In genomic region chr4:15651682-15652081, GRCh38 we compare ENCODE assay signal across 8 cellular contexts. TPM values are rescaled to one million over a fixed set of nuclear protein-coding genes. Genes with fewer than 3 reads are reported as not detected.
A peak's percentile ranks its signal among the peaks of the same experiment; 100 is the strongest.
DNase-seq lines count a peak whose midpoint lies in the region; ATAC-seq and TF ChIP-seq lines count a peak whose summit lies in the region.

No MANE protein-coding gene starts in this region.

- H3K4me3 ChIP-seq in GM12865 (ENCODE audit: low read depth, low read length) (peak overlapping the region; percentile 11; the same call in 1 of the 2 replicates), SU-DHL-6 (ENCODE audit: insufficient read depth, low read length, poor library complexity, severe bottlenecking) (no peak overlapping the region), fibroblast of lung (replicated peaks in 1 of 4; ENCODE audit: control extremely low read depth in 1 of 4, insufficient read depth in 1 of 4, low read depth in 3 of 4, low read length in 4 of 4) (peak overlapping the region in 3 of 4 experiments; percentile 58 to 90 (median 72)), psoas muscle (peak overlapping the region; percentile 83), lower leg skin (ENCODE audit: low read depth, poor library complexity, severe bottlenecking) (no peak overlapping the region)

- peaks cover 3% of the 10 kb centered on the region; the same call in 1 of the 2 replicates for H4K20me1 ChIP-seq in SU-DHL-6 (ENCODE audit: low read depth, low read length)
- no peaks in the 10 kb centered on the region for H4K20me1 ChIP-seq in fibroblast of lung (ENCODE audit: control insufficient read depth, extremely low read depth, insufficient read depth, low read length)

- no peaks in the 10 kb centered on the region for H3K9me2 ChIP-seq in SU-DHL-6 (replicated peaks; ENCODE audit: insufficient read depth, low read length)

- no peaks in the 10 kb centered on the region for H3K9me3 ChIP-seq in SU-DHL-6 (ENCODE audit: insufficient read depth, low read length)
- H3K9me3 ChIP-seq in fibroblast of lung (ENCODE audit: control insufficient read depth, insufficient read depth, low read depth, low read length), result no peaks in the 10 kb centered on the region
- no peaks in the 10 kb centered on the region for H3K9me3 ChIP-seq in psoas muscle

- H3K4me1 ChIP-seq in fibroblast of lung (ENCODE audit: control insufficient read depth, extremely low read depth, insufficient read depth, low read length) (peaks cover 5% of the 10 kb centered on the region), psoas muscle (peaks cover 60% of the 10 kb centered on the region)

- TF ChIP-seq CTCF in GM12865 (IDR thresholded peaks at IDR 0.05; ENCODE audit: insufficient read depth, low read depth, low read length, missing control alignments) (no peak), SU-DHL-6 (IDR thresholded peaks at IDR 0.05; ENCODE audit: insufficient read depth, low read length, poor library complexity, severe bottlenecking) (no peak), fibroblast of lung (conservative IDR thresholded peaks at IDR 0.05 in 1 of 2, IDR thresholded peaks at IDR 0.05 in 1 of 2; ENCODE audit: low read depth in 1 of 2, low read length in 2 of 2) (no peak), psoas muscle (IDR thresholded peaks at IDR 0.05) (no peak), lower leg skin (IDR thresholded peaks at IDR 0.05) (no peak)

- H3K27ac ChIP-seq in SU-DHL-6 (ENCODE audit: low read depth, low read length) (no peak overlapping the region), fibroblast of lung (ENCODE audit: insufficient read depth, low read length) (no peak overlapping the region), psoas muscle (peak overlapping the region; percentile 58)

- WGBS in psoas muscle, 3 donors, result 8 to 22% (median 12%) methylated on average over 2 of the region's 2 CpGs
- 32 to 37% methylated on average over 2 of the region's 2 CpGs for WGBS in lower leg skin, 2 donors

- TF ChIP-seq POLR2A in lower leg skin (IDR thresholded peaks at IDR 0.05), result no peak

- peaks cover 7% of the 10 kb centered on the region for H3F3A ChIP-seq in SU-DHL-6 (ENCODE audit: insufficient read depth)

- H3K79me2 ChIP-seq in SU-DHL-6 (ENCODE audit: insufficient read depth, low read length) (peaks cover 62% of the 10 kb centered on the region), fibroblast of lung (ENCODE audit: control insufficient read depth, insufficient read depth, low read length) (peaks cover 81% of the 10 kb centered on the region)

- H3K9ac ChIP-seq in SU-DHL-6 (ENCODE audit: low read length) (no peak overlapping the region), fibroblast of lung (ENCODE audit: insufficient read depth, low read length) (no peak overlapping the region)

- intact Hi-C loops in psoas muscle (cut with DNase I) (loop anchor here (5.0 to 10.0 kb wide), 4 partner anchors 174 to 817 kb away; partner anchors contain the start of gene CPEB2 (in 1 of the 2)), lower leg skin (cut with DNase I; ENCODE audit: low total_unique reads) (loop anchor here (10.0 kb wide), 1 partner anchor 647 kb away; the partner anchor contains the start of gene CPEB2)

- peak; percentile 15 for DNase-seq in GM12865 (ENCODE audit: low read depth)
- DNase-seq in fibroblast of lung (ENCODE audit: low read depth in 2 of 2), result peak; percentile 19 to 36
- no peak for DNase-seq in psoas muscle
- no peak for DNase-seq in AG20443 (ENCODE audit: low spot score)
- DNase-seq in lower leg skin (ENCODE audit: low spot score in 2 of 2), result no peak
- no peak for DNase-seq in cerebellum (ENCODE audit: low spot score)

- H2AFZ ChIP-seq in SU-DHL-6 (ENCODE audit: low read depth, low read length, severe bottlenecking) (no peak overlapping the region), fibroblast of lung (ENCODE audit: low read length) (no peak overlapping the region)

- H3K27me3 ChIP-seq in SU-DHL-6 (ENCODE audit: low read length) (no peaks in the 10 kb centered on the region), fibroblast of lung (ENCODE audit: control insufficient read depth, insufficient read depth, low read length) (no peaks in the 10 kb centered on the region), psoas muscle (ENCODE audit: insufficient read depth in 3 of 3, low read length in 2 of 3) (no peaks in the 10 kb centered on the region)

- H3K36me3 ChIP-seq in SU-DHL-6 (ENCODE audit: low read length) (no peaks in the 10 kb centered on the region), fibroblast of lung (ENCODE audit: control insufficient read depth, insufficient read depth, low read length) (no peaks in the 10 kb centered on the region), psoas muscle (ENCODE audit: insufficient read depth in 1 of 2, low read depth in 1 of 2) (no peaks in the 10 kb centered on the region)

- no peak for ATAC-seq in psoas muscle
- no peak for ATAC-seq in HG02759 (IDR thresholded peaks at IDR 0.05; ENCODE audit: unreplicated experiment)

- peak overlapping the region; percentile 9 for H3K4me2 ChIP-seq in SU-DHL-6 (ENCODE audit: low read depth, low read length, poor library complexity, severe bottlenecking)
- H3K4me2 ChIP-seq in fibroblast of lung (ENCODE audit: extremely low read depth, insufficient read depth, low read length), result peak overlapping the region; percentile 97

RNA-seq across cellular contexts. Expression of gene FBXL5, which starts 3.5 kb away (rescaled TPM):
- total RNA-seq in fibroblast of lung, result 120 and 131 TPM in 2 replicates
- polyA plus RNA-seq in fibroblast of lung, result 52.9 and 53.0 TPM in 2 replicates
- 30.8 and 35.4 TPM in 2 replicates for polyA plus RNA-seq in fibroblast of lung (2012)
- 26.5 and 29.9 TPM in 2 replicates for polyA minus RNA-seq in fibroblast of lung (ENCODE audit: low replicate concordance)
- 10 to 100 TPM; 53.9 to 91.2 (median 67.9) TPM for total RNA-seq in psoas muscle
- 10 to 100 TPM; 46.1 to 68.5 (median 49.1) TPM for polyA plus RNA-seq in psoas muscle
- 10 to 100 TPM; 69.4 to 95.0 (median 80.3) TPM for total RNA-seq in lower leg skin
- 140 TPM for total RNA-seq in cerebellum

RNA-seq across cellular contexts. Expression of gene FAM200B, which starts 29.9 kb away (rescaled TPM):
- total RNA-seq in fibroblast of lung (20.5 and 22.6 TPM in 2 replicates), psoas muscle (10 to 100 TPM; 16.3 to 22.7 (median 19.7) TPM), lower leg skin (10 to 100 TPM; 19.1 to 37.2 (median 28.9) TPM), cerebellum (45.4 TPM)
- polyA plus RNA-seq in fibroblast of lung (31.6 and 35.1 TPM in 2 replicates), psoas muscle (10 to 100 TPM; 19.6 to 44.2 (median 23.4) TPM)
- 37.2 and 40.7 TPM in 2 replicates for polyA plus RNA-seq in fibroblast of lung (2012)
- polyA minus RNA-seq in fibroblast of lung (ENCODE audit: low replicate concordance), result 0.12 and 1.2 TPM in 2 replicates

RNA-seq across cellular contexts. Expression of gene BST1, which starts 51.2 kb away (rescaled TPM):
- 14.6 and 15.7 TPM in 2 replicates for total RNA-seq in fibroblast of lung
- 24.0 and 48.8 TPM in 2 replicates for polyA plus RNA-seq in fibroblast of lung
- 19.5 and 38.6 TPM in 2 replicates for polyA plus RNA-seq in fibroblast of lung (2012)
- 4.0 and 10.6 TPM in 2 replicates for polyA minus RNA-seq in fibroblast of lung (ENCODE audit: low replicate concordance)
- 1 to 10 TPM; 1.2 to 2.1 (median 1.3) TPM for total RNA-seq in psoas muscle
- polyA plus RNA-seq in psoas muscle, result 1 to 10 TPM in 2 of 3 donors, under 1 TPM in 1; 0.98 to 1.5 (median 1.5) TPM
- total RNA-seq in lower leg skin, result 1 to 10 TPM; 3.7 to 6.7 (median 5.7) TPM
- 1.2 TPM for total RNA-seq in cerebellum

Comparison
In these comparisons a context has a peak if more than half of its experiments do, and no peak if none do; other contexts are left out.
1. DNase-seq: peak in GM12865 (single experiment) and fibroblast of lung (2 of 2); none in psoas muscle (0 of 2), AG20443 (single experiment), lower leg skin (0 of 2) and cerebellum (single experiment).
2. H3K4me3 ChIP-seq: peak in GM12865 (single experiment), fibroblast of lung (3 of 4) and psoas muscle (single experiment); none in SU-DHL-6 (single experiment) and lower leg skin (single experiment).